ENCODE assay signal across 21 cellular contexts in the genomic region with DNA sequence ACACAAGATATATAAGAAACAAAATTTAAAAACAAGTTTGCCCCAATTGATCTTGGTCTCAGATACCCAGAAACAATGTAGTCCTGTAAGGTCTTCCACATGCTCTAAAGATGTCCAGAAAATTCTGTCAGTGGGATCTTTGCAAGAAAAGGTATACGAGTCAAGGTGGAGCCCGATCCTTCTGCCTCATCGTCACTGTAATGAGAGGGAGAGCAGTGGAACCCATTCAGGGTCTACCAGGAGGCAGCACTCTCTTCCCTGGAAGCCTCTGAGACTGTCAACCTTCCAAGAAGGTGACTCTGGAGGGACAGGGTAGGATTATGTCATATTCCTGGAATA.
A peak's percentile ranks its signal among the peaks of the same experiment; 100 is the strongest.
DNase-seq lines count a peak whose midpoint lies in the region; ATAC-seq, FAIRE-seq and TF ChIP-seq lines count a peak whose summit lies in the region.
"Had no signal": no experiment of that assay in that cellular context is flagged by ENCODE, and none has a peak within 500 bp of the region (broad histone marks: within the 10 kb centered on the region; RNA-seq: fewer than 3 reads in every experiment).

No MANE protein-coding gene starts in this region.

- intact Hi-C loops in heart right ventricle (cut with DNase I): no loop called here
- intact Hi-C loops in cardiac septum (cut with DNase I): no loop called here
- intact Hi-C loops in prostate gland (cut with DNase I): no loop called here

- peak overlapping the region; percentile 14 to 92 (median 79) for H3K27ac ChIP-seq in heart right ventricle
- H3K27ac ChIP-seq in gastroesophageal sphincter: peak overlapping the region; percentile 81 to 93 (median 84)
- peak overlapping the region; percentile 74 to 77 for H3K27ac ChIP-seq in prostate gland
- peak overlapping the region; percentile 50 to 75 (median 66) for H3K27ac ChIP-seq in upper lobe of left lung
- H3K27ac ChIP-seq: SJCRH30 had no signal

- ATAC-seq in heart right ventricle (peak in 1 of 8 donors; percentile 49), gastroesophageal sphincter (no peak), upper lobe of left lung (ENCODE audit: low FRiP score in 2 of 2) (peak in 1 of 2 donors; percentile 13), GM21360 (IDR thresholded peaks at IDR 0.05; ENCODE audit: unreplicated experiment) (no peak)
- ATAC-seq in activated naive CD8-positive, alpha-beta T cell treated with anti-CD3 and anti-CD28 coated beads, Interleukin-2, amount 50 U/mL, for 24 hours: no peak

- no peak for DNase-seq in heart right ventricle
- DNase-seq in cardiac septum (ENCODE audit: low spot score): no peak
- DNase-seq in prostate gland (ENCODE audit: low spot score): no peak
- DNase-seq in upper lobe of left lung: no peak
- no peak for DNase-seq in HTR-8/SVneo (ENCODE audit: insufficient read length, low spot score)
- no peak for DNase-seq in activated naive CD8-positive, alpha-beta T cell treated with anti-CD3 and anti-CD28 coated beads, Interleukin-2, amount 50 U/mL, for 24 hours
- DNase-seq: activated naive CD8-positive, alpha-beta T cell treated with anti-CD3 and anti-CD28 coated beads, Interleukin-2, amount 10 ng/mL, durations not matched to agents 7 days and 5 days; activated T-cell treated with anti-CD3 and anti-CD28 coated beads, Interleukin-2, amount 50 U/mL, for 24 hours; CD4-positive, CD25-positive, alpha-beta regulatory T cell; DND-41; KG1; NCI-H1417 treated with DMSO at 0.1 percent for 48 hours; NCI-H2227 treated with DMSO at 0.1 percent for 48 hours; small intestine; stimulated activated naive CD4-positive, alpha-beta T cell treated with Interleukin-2 at 50 U/mL for 16 hours had no signal

- no peaks in the 10 kb centered on the region for H3K9me3 Mint-ChIP-seq in activated naive CD8-positive, alpha-beta T cell treated with anti-CD3 and anti-CD28 coated beads, Interleukin-2, amount 50 U/mL, for 24 hours
- H3K9me3 Mint-ChIP-seq: activated naive CD8-positive, alpha-beta T cell treated with anti-CD3 and anti-CD28 coated beads, Interleukin-2, amount 10 ng/mL, durations not matched to agents 7 days and 5 days; activated T-cell treated with anti-CD3 and anti-CD28 coated beads, Interleukin-2, amount 50 U/mL, for 24 hours; natural killer cell treated with Interleukin-12 subunit alpha and Interleukin-12 subunit beta and Interleukin-15 and Interleukin-18, amount 100 ng/mL, for 72 hours had no signal

- no peaks in the 10 kb centered on the region for H3K36me3 ChIP-seq in heart right ventricle
- H3K36me3 ChIP-seq in gastroesophageal sphincter: no peaks in the 10 kb centered on the region
- no peaks in the 10 kb centered on the region for H3K36me3 ChIP-seq in prostate gland
- no peaks in the 10 kb centered on the region for H3K36me3 ChIP-seq in upper lobe of left lung
- H3K36me3 ChIP-seq: SJCRH30 had no signal

- TF ChIP-seq EP300 in gastroesophageal sphincter (IDR thresholded peaks at IDR 0.05): no peak
- TF ChIP-seq EP300 in upper lobe of left lung (IDR thresholded peaks at IDR 0.05): no peak

- TF ChIP-seq CTCF in heart right ventricle (IDR thresholded peaks at IDR 0.05) (no peak), gastroesophageal sphincter (IDR thresholded peaks at IDR 0.05) (no peak), prostate gland (IDR thresholded peaks at IDR 0.05) (no peak), upper lobe of left lung (IDR thresholded peaks at IDR 0.05) (no peak)

- H3K27me3 ChIP-seq in heart right ventricle: no peaks in the 10 kb centered on the region
- no peaks in the 10 kb centered on the region for H3K27me3 ChIP-seq in gastroesophageal sphincter
- no peaks in the 10 kb centered on the region for H3K27me3 ChIP-seq in prostate gland (replicated peaks; ENCODE audit: insufficient read depth)
- no peaks in the 10 kb centered on the region for H3K27me3 ChIP-seq in upper lobe of left lung

- peaks cover 5% of the 10 kb centered on the region for H3K4me1 Mint-ChIP-seq in activated naive CD8-positive, alpha-beta T cell treated with anti-CD3 and anti-CD28 coated beads, Interleukin-2, amount 50 U/mL, for 24 hours
- H3K4me1 Mint-ChIP-seq: activated naive CD8-positive, alpha-beta T cell treated with anti-CD3 and anti-CD28 coated beads, Interleukin-2, amount 10 ng/mL, durations not matched to agents 7 days and 5 days; CD4-positive, CD25-positive, alpha-beta regulatory T cell had no signal

- TF ChIP-seq POLR2A in gastroesophageal sphincter (IDR thresholded peaks at IDR 0.05) (no peak), prostate gland (IDR thresholded peaks at IDR 0.05) (no peak), upper lobe of left lung (IDR thresholded peaks at IDR 0.05) (no peak)

- H3K36me3 Mint-ChIP-seq in activated naive CD8-positive, alpha-beta T cell treated with anti-CD3 and anti-CD28 coated beads, Interleukin-2, amount 50 U/mL, for 24 hours (ENCODE audit: low read depth): no peaks in the 10 kb centered on the region
- H3K36me3 Mint-ChIP-seq: activated naive CD8-positive, alpha-beta T cell treated with anti-CD3 and anti-CD28 coated beads, Interleukin-2, amount 10 ng/mL, durations not matched to agents 7 days and 5 days; CD4-positive, CD25-positive, alpha-beta regulatory T cell; natural killer cell treated with Interleukin-12 subunit alpha and Interleukin-12 subunit beta and Interleukin-15 and Interleukin-18, amount 100 ng/mL, for 72 hours had no signal

- no peaks in the 10 kb centered on the region for H3K9me3 ChIP-seq in heart right ventricle
- H3K9me3 ChIP-seq in gastroesophageal sphincter: no peaks in the 10 kb centered on the region
- no peaks in the 10 kb centered on the region for H3K9me3 ChIP-seq in prostate gland
- H3K9me3 ChIP-seq in upper lobe of left lung: no peaks in the 10 kb centered on the region
- H3K9me3 ChIP-seq: SJCRH30 had no signal

- no peak overlapping the region for H3K4me3 Mint-ChIP-seq in activated naive CD8-positive, alpha-beta T cell treated with anti-CD3 and anti-CD28 coated beads, Interleukin-2, amount 50 U/mL, for 24 hours
- H3K4me3 Mint-ChIP-seq: activated naive CD8-positive, alpha-beta T cell treated with anti-CD3 and anti-CD28 coated beads, Interleukin-2, amount 10 ng/mL, durations not matched to agents 7 days and 5 days; activated T-cell treated with anti-CD3 and anti-CD28 coated beads, Interleukin-2, amount 50 U/mL, for 24 hours; CD4-positive, CD25-positive, alpha-beta regulatory T cell; natural killer cell treated with Interleukin-12 subunit alpha and Interleukin-12 subunit beta and Interleukin-15 and Interleukin-18, amount 100 ng/mL, for 72 hours had no signal

- H3K4me1 ChIP-seq in heart right ventricle (peaks cover 3 to 27% (median 18%) of the 10 kb centered on the region in 9 donors), gastroesophageal sphincter (peaks cover 22 to 61% (median 24%) of the 10 kb centered on the region in 3 donors), prostate gland (replicated peaks) (no peaks in the 10 kb centered on the region), upper lobe of left lung (peaks cover 8 to 38% (median 34%) of the 10 kb centered on the region in 4 donors)

- H3K4me3 ChIP-seq in heart right ventricle (no peak overlapping the region), gastroesophageal sphincter (no peak overlapping the region), prostate gland (no peak overlapping the region), upper lobe of left lung (no peak overlapping the region)
- H3K4me3 ChIP-seq: SJCRH30 had no signal

- FAIRE-seq in HTR-8/SVneo (lab: Jason Lieb, UNC): no peak
- FAIRE-seq: A204.1, colon, small intestine had no signal

- H3K27ac Mint-ChIP-seq in activated naive CD8-positive, alpha-beta T cell treated with anti-CD3 and anti-CD28 coated beads, Interleukin-2, amount 50 U/mL, for 24 hours: no peak overlapping the region
- H3K27ac Mint-ChIP-seq: activated naive CD8-positive, alpha-beta T cell treated with anti-CD3 and anti-CD28 coated beads, Interleukin-2, amount 10 ng/mL, durations not matched to agents 7 days and 5 days; activated T-cell treated with anti-CD3 and anti-CD28 coated beads, Interleukin-2, amount 50 U/mL, for 24 hours; CD4-positive, CD25-positive, alpha-beta regulatory T cell; natural killer cell treated with Interleukin-12 subunit alpha and Interleukin-12 subunit beta and Interleukin-15 and Interleukin-18, amount 100 ng/mL, for 72 hours had no signal

- 87 to 93% methylated on average over 3 of the region's 3 CpGs for WGBS in heart right ventricle, 2 donors
- 93 to 98% methylated on average over 2 to 3 of the region's 3 CpGs for WGBS in gastroesophageal sphincter (ENCODE audit: low coverage in 1 of 2), 2 donors
- WGBS in prostate gland: 76% methylated on average over 3 of the region's 3 CpGs
- 78 to 100% methylated on average over 3 of the region's 3 CpGs for WGBS in upper lobe of left lung, 2 donors

- H3K27me3 Mint-ChIP-seq in activated naive CD8-positive, alpha-beta T cell treated with anti-CD3 and anti-CD28 coated beads, Interleukin-2, amount 50 U/mL, for 24 hours: peaks cover 6% of the 10 kb centered on the region
